Comparison of ENCODE assay signal across 27 cellular contexts in genomic region chr13:32300406-32300805, GRCh38. TPM values are rescaled to one million over a fixed set of nuclear protein-coding genes. Genes with fewer than 3 reads are reported as not detected.
DNase-seq lines count a peak whose midpoint lies in the region; ATAC-seq and TF ChIP-seq lines count a peak whose summit lies in the region.
"Had no signal": no experiment of that assay in that cellular context is flagged by ENCODE, and none has a peak within 500 bp of the region (broad histone marks: within the 10 kb centered on the region; RNA-seq: fewer than 3 reads in every experiment).

No MANE protein-coding gene starts in this region.

- no peak overlapping the region for H3K27ac Mint-ChIP-seq in activated naive CD4-positive, alpha-beta T cell treated with anti-CD3 and anti-CD28 coated beads for 36 hours
- H3K27ac Mint-ChIP-seq in activated naive CD4-positive, alpha-beta T cell treated with anti-CD3 and anti-CD28 coated beads, Interleukin-2, amount 50 U/mL, for 72 hours: no peak overlapping the region
- H3K27ac Mint-ChIP-seq in mesothelial cell of epicardium: no peak overlapping the region
- H3K27ac Mint-ChIP-seq: CD14-positive monocyte; CD4-positive, alpha-beta memory T cell; CD4-positive, CD25-positive, alpha-beta regulatory T cell; CD8-positive, alpha-beta memory T cell had no signal

- no peak overlapping the region for H3K4me3 Mint-ChIP-seq in activated naive CD4-positive, alpha-beta T cell treated with anti-CD3 and anti-CD28 coated beads for 36 hours
- no peak overlapping the region for H3K4me3 Mint-ChIP-seq in mesothelial cell of epicardium
- H3K4me3 Mint-ChIP-seq: CD14-positive monocyte; CD4-positive, alpha-beta memory T cell; CD4-positive, CD25-positive, alpha-beta regulatory T cell; CD8-positive, alpha-beta memory T cell had no signal

- CTCF ChIA-PET in activated naive CD4-positive, alpha-beta T cell treated with anti-CD3 and anti-CD28 coated beads for 36 hours (lab: Charles Lee): interaction anchor here (1.1 to 2.5 kb wide), 5 partner anchors 9 to 390 kb away, joined by 3 to 8 read pairs (median 3); partner anchors contain the start of genes BRCA2 and ZAR1L

- H3K36me3 Mint-ChIP-seq in activated naive CD4-positive, alpha-beta T cell treated with anti-CD3 and anti-CD28 coated beads for 36 hours (ENCODE audit: low read depth): no peaks in the 10 kb centered on the region
- no peaks in the 10 kb centered on the region for H3K36me3 Mint-ChIP-seq in activated naive CD4-positive, alpha-beta T cell treated with anti-CD3 and anti-CD28 coated beads, Interleukin-2, amount 50 U/mL, for 72 hours
- no peaks in the 10 kb centered on the region for H3K36me3 Mint-ChIP-seq in mesothelial cell of epicardium
- H3K36me3 Mint-ChIP-seq: CD4-positive, CD25-positive, alpha-beta regulatory T cell; CD8-positive, alpha-beta memory T cell had no signal

- TF ChIP-seq CTCF in GM13976 (IDR thresholded peaks at IDR 0.05; ENCODE audit: borderline replicate concordance, control extremely low read depth, extremely low read depth, insufficient read depth, missing control alignments) (no peak), mesothelial cell of epicardium (IDR thresholded peaks at IDR 0.05; ENCODE audit: unreplicated experiment) (no peak)

- peaks cover 10% of the 10 kb centered on the region for H3K4me1 Mint-ChIP-seq in activated naive CD4-positive, alpha-beta T cell treated with anti-CD3 and anti-CD28 coated beads for 36 hours (ENCODE audit: low read depth)
- H3K4me1 Mint-ChIP-seq in mesothelial cell of epicardium: no peaks in the 10 kb centered on the region
- H3K4me1 Mint-ChIP-seq: CD4-positive, CD25-positive, alpha-beta regulatory T cell; CD8-positive, alpha-beta memory T cell had no signal

- intact Hi-C loops in activated naive CD4-positive, alpha-beta T cell treated with anti-CD3 and anti-CD28 coated beads for 36 hours (cut with micrococcal nuclease): loop anchor here (1.0 to 2.0 kb wide), 2 partner anchors 14 to 148 kb away; partner anchors contain the start of genes BRCA2 and ZAR1L

- in situ Hi-C loops in GM13976 (cut with MboI; ENCODE audit: low sequenced_read_pairs, unreplicated experiment): no loop called here

- no peaks in the 10 kb centered on the region for H3K9me3 Mint-ChIP-seq in activated naive CD4-positive, alpha-beta T cell treated with anti-CD3 and anti-CD28 coated beads for 36 hours
- H3K9me3 Mint-ChIP-seq in activated naive CD4-positive, alpha-beta T cell treated with anti-CD3 and anti-CD28 coated beads, Interleukin-2, amount 50 U/mL, for 72 hours: no peaks in the 10 kb centered on the region
- H3K9me3 Mint-ChIP-seq in mesothelial cell of epicardium: no peaks in the 10 kb centered on the region
- H3K9me3 Mint-ChIP-seq: CD14-positive monocyte; CD4-positive, alpha-beta memory T cell; CD4-positive, CD25-positive, alpha-beta regulatory T cell; CD8-positive, alpha-beta memory T cell had no signal

- H3K27me3 Mint-ChIP-seq in activated naive CD4-positive, alpha-beta T cell treated with anti-CD3 and anti-CD28 coated beads for 36 hours (ENCODE audit: low read depth): peaks cover 16% of the 10 kb centered on the region
- peaks cover 9% of the 10 kb centered on the region for H3K27me3 Mint-ChIP-seq in mesothelial cell of epicardium (ENCODE audit: low read depth)

- ATAC-seq in activated naive CD4-positive, alpha-beta T cell treated with anti-CD3 and anti-CD28 coated beads, Interleukin-2, amount 50 U/mL, for 72 hours: no peak
- ATAC-seq: A549, GM12878 had no signal

- peak; percentile 13 for DNase-seq in activated naive CD4-positive, alpha-beta T cell treated with anti-CD3 and anti-CD28 coated beads for 36 hours
- DNase-seq in activated naive CD4-positive, alpha-beta T cell treated with anti-CD3 and anti-CD28 coated beads, Interleukin-2, amount 50 U/mL, for 72 hours (ENCODE audit: low spot score in 2 of 2): no peak
- DNase-seq in dermis blood vessel endothelial cell: peak; percentile 60
- DNase-seq in left kidney (ENCODE audit: low read depth, low spot score): peak; percentile 23
- no peak for DNase-seq in GM13976 (ENCODE audit: low spot score)
- no peak for DNase-seq in mesothelial cell of epicardium (ENCODE audit: low spot score in 2 of 2, unreplicated experiment in 2 of 2)
- no peak for DNase-seq in NCI-H2107 (lab: John Stamatoyannopoulos, UW)
- DNase-seq: AML-193; BE2C; C1 segment of cervical spinal cord; CD4-positive, alpha-beta memory T cell; CD4-positive, CD25-positive, alpha-beta regulatory T cell; CD8-positive, alpha-beta memory T cell; COR-L47; DMS 273 treated with DMSO at 0.1 percent for 48 hours; DMS153; DMS53; DMS79; DND-41; EL; GDM1 had no signal

RNA-seq across cellular contexts. Expression of gene ZAR1L, which starts 14.8 kb away (rescaled TPM):
- not detected for total RNA-seq in activated naive CD4-positive, alpha-beta T cell treated with anti-CD3 and anti-CD28 coated beads for 36 hours
- not detected for total RNA-seq in activated naive CD4-positive, alpha-beta T cell treated with anti-CD3 and anti-CD28 coated beads, Interleukin-2, amount 50 U/mL, for 72 hours
- total RNA-seq in dermis blood vessel endothelial cell: not detected in 2 replicates
- total RNA-seq in mesothelial cell of epicardium: 0.16 TPM in 1 of 3 replicates, not detected in the others
- total RNA-seq: A172; CD4-positive, alpha-beta memory T cell; CD4-positive, CD25-positive, alpha-beta regulatory T cell; CD8-positive, alpha-beta memory T cell; Daoy; G401 had no signal

RNA-seq across cellular contexts. Expression of gene BRCA2, which starts 14.9 kb away (rescaled TPM):
- total RNA-seq in activated naive CD4-positive, alpha-beta T cell treated with anti-CD3 and anti-CD28 coated beads for 36 hours: 10 to 100 TPM; 17.3 to 21.3 TPM
- total RNA-seq in activated naive CD4-positive, alpha-beta T cell treated with anti-CD3 and anti-CD28 coated beads, Interleukin-2, amount 50 U/mL, for 72 hours: 10 to 100 TPM; 30.8 to 36.1 TPM
- total RNA-seq in dermis blood vessel endothelial cell (4.6 and 13.2 TPM in 2 replicates), mesothelial cell of epicardium (6.5 to 10.3 TPM (median 8.1 TPM) in 3 replicates)

Comparison
In these comparisons a context has a peak if more than half of its experiments do, and no peak if none do; other contexts are left out.
1. DNase-seq: peak in activated naive CD4-positive, alpha-beta T cell treated with anti-CD3 and anti-CD28 coated beads for 36 hours (single experiment), dermis blood vessel endothelial cell (single experiment) and left kidney (single experiment); none in activated naive CD4-positive, alpha-beta T cell treated with anti-CD3 and anti-CD28 coated beads, Interleukin-2, amount 50 U/mL, for 72 hours (0 of 2), GM13976 (single experiment), mesothelial cell of epicardium (0 of 2) and NCI-H2107 (single experiment).